In the genomic region with DNA sequence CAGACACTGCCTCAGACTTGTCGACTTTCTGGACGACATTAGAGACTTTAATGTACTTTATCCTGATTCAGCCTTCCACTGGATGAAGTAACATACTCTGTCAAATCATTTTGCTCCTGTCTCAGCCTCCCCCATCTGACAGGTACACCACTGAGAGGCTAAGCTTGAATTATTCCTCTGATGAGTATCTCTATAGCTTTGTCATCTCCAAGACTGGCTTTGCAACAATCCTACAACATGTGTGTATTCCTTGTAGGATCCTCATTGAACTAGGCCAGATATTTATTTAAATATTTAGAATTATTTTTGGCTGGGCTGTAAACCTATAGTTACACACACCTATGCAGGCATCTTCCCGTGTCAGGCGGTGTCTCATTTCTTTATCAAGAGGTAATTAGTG, we compare ENCODE assay signal across 1 cellular context.
TF ChIP-seq lines count a peak whose summit lies in the region.

No MANE protein-coding gene starts in this region.

TF ChIP-seq in GM23338, 12 proteins besides CTCF, POLR2A, EP300 and RAD21:
- TF ChIP-seq EZH2phosphoT487 (IDR thresholded peaks at IDR 0.05; ENCODE audit: unreplicated experiment): no peak
- no peak for TF ChIP-seq REST (IDR thresholded peaks at IDR 0.05; ENCODE audit: unreplicated experiment)
- TF ChIP-seq STAT1 (IDR thresholded peaks at IDR 0.05; ENCODE audit: unreplicated experiment): no peak
- TF ChIP-seq, protein P1, sequence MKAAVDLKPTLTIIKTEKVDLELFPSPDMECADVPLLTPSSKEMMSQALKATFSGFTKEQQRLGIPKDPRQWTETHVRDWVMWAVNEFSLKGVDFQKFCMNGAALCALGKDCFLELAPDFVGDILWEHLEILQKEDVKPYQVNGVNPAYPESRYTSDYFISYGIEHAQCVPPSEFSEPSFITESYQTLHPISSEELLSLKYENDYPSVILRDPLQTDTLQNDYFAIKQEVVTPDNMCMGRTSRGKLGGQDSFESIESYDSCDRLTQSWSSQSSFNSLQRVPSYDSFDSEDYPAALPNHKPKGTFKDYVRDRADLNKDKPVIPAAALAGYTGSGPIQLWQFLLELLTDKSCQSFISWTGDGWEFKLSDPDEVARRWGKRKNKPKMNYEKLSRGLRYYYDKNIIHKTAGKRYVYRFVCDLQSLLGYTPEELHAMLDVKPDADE (IDR thresholded peaks at IDR 0.05): no peak
TF ChIP-seq in GM23338: peak in this region for 0.
